Comparison of ENCODE assay signal across 7 cellular contexts in the genomic region with DNA sequence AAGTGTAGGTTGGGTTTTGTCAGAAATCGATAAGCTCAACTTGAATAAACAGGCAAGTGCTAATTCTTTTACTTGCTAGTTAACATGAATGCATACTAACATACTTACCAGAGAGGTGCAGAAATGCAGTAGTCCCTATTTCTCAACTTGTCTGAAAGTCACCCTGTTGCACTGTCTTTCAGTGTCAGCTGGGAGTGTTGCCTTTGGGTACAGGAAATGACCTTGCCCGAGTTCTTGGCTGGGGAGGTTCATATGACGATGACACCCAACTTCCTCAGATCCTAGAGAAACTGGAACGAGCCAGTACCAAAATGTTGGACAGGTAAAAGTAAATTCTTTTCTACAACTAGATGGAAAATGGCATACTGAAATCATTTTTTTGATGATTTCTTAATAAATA.
"Had no signal": no experiment of that assay in that cellular context is flagged by ENCODE, and none has a peak within 500 bp of the region (broad histone marks: within the 10 kb centered on the region; RNA-seq: fewer than 3 reads in every experiment).

No MANE protein-coding gene starts in this region.

- H3K27me3 Mint-ChIP-seq: IgD-negative memory B cell had no signal

- H3K27ac ChIP-seq: HL-60 had no signal

- H3K9me3 Mint-ChIP-seq: H9, IgD-negative memory B cell had no signal

- H3K4me3 Mint-ChIP-seq: H9, IgD-negative memory B cell had no signal

- DNase-seq: GOT3, H9, HCEC 1CT, KBM-7 had no signal

- H3K27ac Mint-ChIP-seq: H9, IgD-negative memory B cell had no signal

- ATAC-seq: HepG2 had no signal
